25 cellular contexts compared by ENCODE assay signal in the genomic region with DNA sequence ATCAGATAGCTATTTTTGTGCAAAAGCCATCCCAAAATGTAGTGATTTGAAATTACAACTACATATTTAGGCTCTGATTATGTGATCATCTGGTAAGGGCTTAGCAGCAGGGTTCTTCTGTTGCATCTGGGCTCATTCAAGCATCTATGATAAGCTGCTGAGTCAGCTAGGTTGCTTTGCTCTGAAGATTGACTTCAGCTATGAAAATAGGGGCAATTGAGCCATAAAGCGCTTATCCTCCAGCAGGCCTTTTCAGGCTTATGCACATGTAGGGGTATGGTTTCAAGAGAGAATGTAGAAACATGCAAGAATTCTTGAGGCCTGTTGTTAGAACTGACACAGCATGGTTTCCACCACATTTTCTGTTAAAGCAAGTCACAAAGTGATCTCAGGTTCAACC.
DNase-seq lines count a peak whose midpoint lies in the region; ATAC-seq, FAIRE-seq and TF ChIP-seq lines count a peak whose summit lies in the region.
"Had no signal": no experiment of that assay in that cellular context is flagged by ENCODE, and none has a peak within 500 bp of the region (broad histone marks: within the 10 kb centered on the region; RNA-seq: fewer than 3 reads in every experiment).

No MANE protein-coding gene starts in this region.

- H3K9ac ChIP-seq in HepG2 (ENCODE audit: insufficient read depth, low read depth, low read length) (no peak overlapping the region), mesendoderm (ENCODE audit: low read length) (no peak overlapping the region)
- H3K9ac ChIP-seq: BLaER1, SK-N-SH had no signal

- no peak overlapping the region for H2AK5ac ChIP-seq in mesendoderm (ENCODE audit: low read length)

- H3K4me2 ChIP-seq in HepG2 (ENCODE audit: low read depth, low read length) (no peak overlapping the region), mesendoderm (ENCODE audit: low read length) (no peak overlapping the region)
- H3K4me2 ChIP-seq: BLaER1, SK-N-SH had no signal

- POLR2A ChIA-PET in HepG2 (lab: Yijun Ruan, JAX), result no interaction called here

- H3K56ac ChIP-seq in mesendoderm (ENCODE audit: low read length), result no peak overlapping the region

- H3K4me1 ChIP-seq in HepG2 (ENCODE audit: insufficient read depth, low read length) (peaks cover 60% of the 10 kb centered on the region), right lobe of liver (peaks cover 0 to 4% (median 0%) of the 10 kb centered on the region in 4 donors), mesendoderm (ENCODE audit: control insufficient read depth, low read depth, low read length) (no peaks in the 10 kb centered on the region), ascending aorta (no peaks in the 10 kb centered on the region)

- H3K18ac ChIP-seq in mesendoderm (ENCODE audit: low read length), result no peak overlapping the region

- TF ChIP-seq EP300 in HepG2 (IDR thresholded peaks at IDR 0.05; ENCODE audit: low read depth in 2 of 2, low read length in 2 of 2) (no peak), HepG2 (CRISPR knock-in tag; IDR thresholded peaks at IDR 0.05; ENCODE audit: borderline replicate concordance) (no peak)

- H4K5ac ChIP-seq in mesendoderm (ENCODE audit: low read length), result no peak overlapping the region

- TF ChIP-seq CTCF in HepG2 (CRISPR knock-in tag; IDR thresholded peaks at IDR 0.05) (no peak), right lobe of liver (IDR thresholded peaks at IDR 0.05) (no peak), astrocyte of the spinal cord (IDR thresholded peaks at IDR 0.05; ENCODE audit: low read depth, low read length) (no peak), ascending aorta (IDR thresholded peaks at IDR 0.05) (no peak)

- no peaks in the 10 kb centered on the region for H3K27me3 ChIP-seq in HepG2 (ENCODE audit: control insufficient read depth in 1 of 2, insufficient read depth in 2 of 2, low read length in 2 of 2)
- H3K27me3 ChIP-seq in right lobe of liver, result no peaks in the 10 kb centered on the region
- H3K27me3 ChIP-seq in mesendoderm (ENCODE audit: insufficient read depth, low read length, poor library complexity), result no peaks in the 10 kb centered on the region
- no peaks in the 10 kb centered on the region for H3K27me3 ChIP-seq in ascending aorta
- H3K27me3 ChIP-seq: BLaER1 had no signal

- H3K4ac ChIP-seq in mesendoderm (ENCODE audit: low read depth, low read length), result no peak overlapping the region

- H3K9me3 ChIP-seq in HepG2 (ENCODE audit: low read length), result no peaks in the 10 kb centered on the region
- no peaks in the 10 kb centered on the region for H3K9me3 ChIP-seq in right lobe of liver
- H3K9me3 ChIP-seq in ascending aorta, result no peaks in the 10 kb centered on the region
- H3K9me3 ChIP-seq: SK-N-SH had no signal

- peaks cover 22% of the 10 kb centered on the region for H3K79me2 ChIP-seq in HepG2 (ENCODE audit: insufficient read depth, low read length)
- no peaks in the 10 kb centered on the region for H3K79me2 ChIP-seq in mesendoderm (ENCODE audit: control insufficient read depth, insufficient read depth, low read length)

- no peak for DNase-seq in HepG2 (ENCODE audit: low spot score)
- no peak for DNase-seq in right lobe of liver
- peak; percentile 42 for DNase-seq in astrocyte of the spinal cord (ENCODE audit: low read depth, low spot score)
- peak; percentile 25 for DNase-seq in mesendoderm
- DNase-seq in ascending aorta (ENCODE audit: low spot score in 2 of 2), result no peak
- no peak for DNase-seq in NCI-H226
- DNase-seq: 8988T; CD4-positive, CD25-positive, alpha-beta regulatory T cell; DMS153; DND-41; H7; NCI-H1092; NCI-H1417 treated with DMSO at 0.1 percent for 48 hours; NCI-H1694 treated with DMSO at 0.1 percent for 48 hours; NCI-H2081; NCI-H446; NCI-H524 treated with DMSO at 0.1 percent for 48 hours; NCI-H82; NK-92 treated with Interleukin-12 subunit alpha and Interleukin-12 subunit beta, amount 100 ng/mL, for 24 hours; PC-3; SK-N-SH had no signal

- no peak for FAIRE-seq in HepG2 (lab: Jason Lieb, UNC)
- FAIRE-seq: GM12892, HTR-8/SVneo had no signal

- H3K4me3 ChIP-seq in HepG2 (replicated peaks in 1 of 3; ENCODE audit: insufficient read depth in 1 of 3, low read depth in 2 of 3, low read length in 3 of 3) (no peak overlapping the region), right lobe of liver (no peak overlapping the region), astrocyte of the spinal cord (ENCODE audit: low read depth, low read length) (no peak overlapping the region), mesendoderm (ENCODE audit: low read length) (no peak overlapping the region), ascending aorta (no peak overlapping the region)
- H3K4me3 ChIP-seq: BLaER1 had no signal

- intact Hi-C loops in HepG2 (cut with micrococcal nuclease; ENCODE audit: unreplicated experiment) (loop anchor here (10.0 kb wide), 1 partner anchor 289 kb away; no protein-coding TSS in a partner anchor), right lobe of liver (cut with DNase I) (no loop called here), ascending aorta (cut with DNase I) (no loop called here)

- no peak overlapping the region for H2BK120ac ChIP-seq in mesendoderm (ENCODE audit: low read depth, low read length)

- H2BK5ac ChIP-seq in mesendoderm (ENCODE audit: low read length), result no peak overlapping the region

- H4K8ac ChIP-seq in mesendoderm (ENCODE audit: low read depth, low read length), result no peak overlapping the region

- no peak for TF ChIP-seq POLR2A in HepG2 (IDR thresholded peaks at IDR 0.05; ENCODE audit: insufficient read depth in 1 of 2, low read depth in 2 of 2, low read length in 2 of 2)
- TF ChIP-seq POLR2A in right lobe of liver (IDR thresholded peaks at IDR 0.05), result no peak

- H3K36me3 ChIP-seq in HepG2 (replicated peaks in 1 of 2; ENCODE audit: control insufficient read depth in 1 of 2, insufficient read depth in 2 of 2, low read length in 2 of 2) (peaks cover 3 to 8% of the 10 kb centered on the region in 2 experiments; a peak in 3 of 5 replicates), right lobe of liver (no peaks in the 10 kb centered on the region), mesendoderm (ENCODE audit: control insufficient read depth, insufficient read depth, low read length) (no peaks in the 10 kb centered on the region), ascending aorta (no peaks in the 10 kb centered on the region)
- H3K36me3 ChIP-seq: BLaER1 had no signal

- H3K23ac ChIP-seq in mesendoderm (ENCODE audit: low read length), result no peak overlapping the region

- 100% methylated on average over 1 of the region's 1 CpG for WGBS in HepG2 (ENCODE audit: low lambda C conversion rate)
- 89% methylated on average over 1 of the region's 1 CpG for WGBS in right lobe of liver (ENCODE audit: insufficient coverage, low coverage, low lambda C conversion rate, missing lambda C conversion rate)
- no CpG with 5 or more reads among the region's 1 CpG for WGBS in mesendoderm (ENCODE audit: extremely low coverage, insufficient coverage, low lambda C conversion rate)

- H4K20me1 ChIP-seq in HepG2 (ENCODE audit: insufficient read depth, low read length), result peaks cover 5% of the 10 kb centered on the region
- H4K20me1 ChIP-seq: BLaER1 had no signal

- BruUV-seq in HepG2 (replicated peaks; lab: Mats Ljungman, UMichigan), result no TSS peak

- in situ Hi-C loops in HepG2 (cut with HindIII; ENCODE audit: extremely low pct_ligation_motif_present, low pct_unique_long_range_greater_than_20kb), result loop anchor here (10.0 kb wide), 1 partner anchor 111 kb away; a partner anchor contains a TSS
- in situ Hi-C loops in astrocyte of the spinal cord (cut with HindIII; ENCODE audit: low sequenced_read_pairs), result no loop called here

- no peaks in the 10 kb centered on the region for H3K79me1 ChIP-seq in mesendoderm (ENCODE audit: low read length)

- TF ChIP-seq RAD21 in HepG2 (CRISPR knock-in tag; IDR thresholded peaks at IDR 0.05), result no peak

- H3K27ac ChIP-seq in HepG2 (ENCODE audit: extremely low read length, insufficient read depth, low read length), result no peak overlapping the region
- no peak overlapping the region for H3K27ac ChIP-seq in right lobe of liver
- H3K27ac ChIP-seq in mesendoderm (ENCODE audit: low read depth, low read length), result no peak overlapping the region
- H3K27ac ChIP-seq in ascending aorta, result no peak overlapping the region
- H3K27ac ChIP-seq: BLaER1 had no signal

- ATAC-seq in HepG2, result no peak
- ATAC-seq in right lobe of liver, result no peak
- no peak for ATAC-seq in GM18867 (IDR thresholded peaks at IDR 0.05; ENCODE audit: unreplicated experiment)
- ATAC-seq: PC-3 had no signal

- no peak overlapping the region for H2BK15ac ChIP-seq in mesendoderm (replicated peaks; ENCODE audit: low read depth)

- CTCF ChIA-PET in HepG2 (lab: Yijun Ruan, JAX; ENCODE audit: low intra/inter-chr PET ratio, low total read pairs), result no interaction called here

- no peak overlapping the region for H2AFZ ChIP-seq in HepG2 (ENCODE audit: low read length)

TF ChIP-seq in HepG2, 621 proteins besides CTCF, POLR2A, EP300 and RAD21 (continues in another document):
- TF ChIP-seq MAFG (CRISPR knock-in tag; IDR thresholded peaks at IDR 0.05), result peak; percentile 16; the same call in 1 of the 2 replicates
- TF ChIP-seq MIXL1 (CRISPR knock-in tag; IDR thresholded peaks at IDR 0.05), result peak; percentile 44; the same call in 1 of the 2 replicates
- no peak for TF ChIP-seq ZNF746 (CRISPR knock-in tag; IDR thresholded peaks at IDR 0.05)
- no peak for TF ChIP-seq ARNT (IDR thresholded peaks at IDR 0.05)
- TF ChIP-seq NBN (conservative IDR thresholded peaks at IDR 0.05), result no peak
- peak; percentile 91 to 95 for TF ChIP-seq MAFK (conservative IDR thresholded peaks at IDR 0.05 in 1 of 2, IDR thresholded peaks at IDR 0.05 in 1 of 2; ENCODE audit: low read length in 2 of 2)
- TF ChIP-seq XRCC5 (optimal IDR thresholded peaks at IDR 0.05; ENCODE audit: low read length), result no peak
- TF ChIP-seq, protein P1, sequence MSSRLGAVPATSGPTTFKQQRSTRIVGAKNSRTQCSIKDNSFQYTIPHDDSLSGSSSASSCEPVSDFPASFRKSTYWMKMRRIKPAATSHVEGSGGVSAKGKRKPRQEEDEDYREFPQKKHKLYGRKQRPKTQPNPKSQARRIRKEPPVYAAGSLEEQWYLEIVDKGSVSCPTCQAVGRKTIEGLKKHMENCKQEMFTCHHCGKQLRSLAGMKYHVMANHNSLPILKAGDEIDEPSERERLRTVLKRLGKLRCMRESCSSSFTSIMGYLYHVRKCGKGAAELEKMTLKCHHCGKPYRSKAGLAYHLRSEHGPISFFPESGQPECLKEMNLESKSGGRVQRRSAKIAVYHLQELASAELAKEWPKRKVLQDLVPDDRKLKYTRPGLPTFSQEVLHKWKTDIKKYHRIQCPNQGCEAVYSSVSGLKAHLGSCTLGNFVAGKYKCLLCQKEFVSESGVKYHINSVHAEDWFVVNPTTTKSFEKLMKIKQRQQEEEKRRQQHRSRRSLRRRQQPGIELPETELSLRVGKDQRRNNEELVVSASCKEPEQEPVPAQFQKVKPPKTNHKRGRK (CRISPR knock-in tag; IDR thresholded peaks at IDR 0.05), result no peak
- no peak for TF ChIP-seq NR3C1 (CRISPR knock-in tag; IDR thresholded peaks at IDR 0.05)
- TF ChIP-seq SMAD3 (CRISPR knock-in tag; IDR thresholded peaks at IDR 0.05), result no peak
- no peak for TF ChIP-seq KAT7 (CRISPR knock-in tag; IDR thresholded peaks at IDR 0.05; ENCODE audit: borderline replicate concordance)
- no peak for TF ChIP-seq CHCHD3 (CRISPR knock-in tag; IDR thresholded peaks at IDR 0.05)
- no peak for TF ChIP-seq SCMH1 (CRISPR knock-in tag; IDR thresholded peaks at IDR 0.05; ENCODE audit: borderline replicate concordance)

Comparison
In these comparisons a context has a peak if more than half of its experiments do, and no peak if none do; other contexts are left out.
1. DNase-seq: peak in astrocyte of the spinal cord (single experiment) and mesendoderm (single experiment); none in HepG2 (single experiment), right lobe of liver (0 of 3), ascending aorta (0 of 2) and NCI-H226 (single experiment).